2 cellular contexts compared by ENCODE assay signal in genomic region chr1:150829751-150830150, GRCh38.
TF ChIP-seq lines count a peak whose summit lies in the region.

No MANE protein-coding gene starts in this region.

TF ChIP-seq in HCT116, 20 proteins besides CTCF, POLR2A, EP300 and RAD21:
- TF ChIP-seq YY1 (IDR thresholded peaks at IDR 0.05; ENCODE audit: extremely low read depth, insufficient replicate concordance, low read depth, low read length) (no peak), TCF7L2 (IDR thresholded peaks at IDR 0.05; ENCODE audit: borderline replicate concordance, extremely low read depth, insufficient read depth, insufficient read length) (no peak), JUND (IDR thresholded peaks at IDR 0.05) (no peak), CEBPB (IDR thresholded peaks at IDR 0.05; ENCODE audit: low read depth) (no peak), MAX (IDR thresholded peaks at IDR 0.05) (no peak), EGR1 (IDR thresholded peaks at IDR 0.05; ENCODE audit: low read depth) (no peak), ZFX (IDR thresholded peaks at IDR 0.05) (no peak), SIN3A (IDR thresholded peaks at IDR 0.05; ENCODE audit: low read depth) (no peak), EZH2phosphoT487 (IDR thresholded peaks at IDR 0.05; ENCODE audit: borderline replicate concordance) (no peak), SRF (IDR thresholded peaks at IDR 0.05; ENCODE audit: low read depth) (no peak)

TF ChIP-seq in GM12878, 131 proteins besides CTCF, POLR2A, EP300 and RAD21:
- TF ChIP-seq, protein P1, sequence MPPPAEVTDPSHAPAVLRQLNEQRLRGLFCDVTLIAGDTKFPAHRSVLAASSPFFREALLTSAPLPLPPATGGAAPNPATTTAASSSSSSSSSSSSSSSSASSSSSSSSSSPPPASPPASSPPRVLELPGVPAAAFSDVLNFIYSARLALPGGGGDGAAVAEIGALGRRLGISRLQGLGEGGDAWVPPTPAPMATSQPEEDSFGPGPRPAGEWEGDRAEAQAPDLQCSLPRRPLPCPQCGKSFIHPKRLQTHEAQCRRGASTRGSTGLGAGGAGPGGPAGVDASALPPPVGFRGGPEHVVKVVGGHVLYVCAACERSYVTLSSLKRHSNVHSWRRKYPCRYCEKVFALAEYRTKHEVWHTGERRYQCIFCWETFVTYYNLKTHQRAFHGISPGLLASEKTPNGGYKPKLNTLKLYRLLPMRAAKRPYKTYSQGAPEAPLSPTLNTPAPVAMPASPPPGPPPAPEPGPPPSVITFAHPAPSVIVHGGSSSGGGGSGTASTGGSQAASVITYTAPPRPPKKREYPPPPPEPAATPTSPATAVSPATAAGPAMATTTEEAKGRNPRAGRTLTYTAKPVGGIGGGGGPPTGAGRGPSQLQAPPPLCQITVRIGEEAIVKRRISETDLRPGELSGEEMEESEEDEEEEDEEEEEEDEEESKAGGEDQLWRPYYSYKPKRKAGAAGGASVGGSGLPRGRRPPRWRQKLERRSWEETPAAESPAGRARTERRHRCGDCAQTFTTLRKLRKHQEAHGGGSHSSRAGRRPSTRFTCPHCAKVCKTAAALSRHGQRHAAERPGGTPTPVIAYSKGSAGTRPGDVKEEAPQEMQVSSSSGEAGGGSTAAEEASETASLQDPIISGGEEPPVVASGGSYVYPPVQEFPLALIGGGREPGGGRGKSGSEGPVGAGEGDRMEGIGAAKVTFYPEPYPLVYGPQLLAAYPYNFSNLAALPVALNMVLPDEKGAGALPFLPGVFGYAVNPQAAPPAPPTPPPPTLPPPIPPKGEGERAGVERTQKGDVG (CRISPR knock-in tag; IDR thresholded peaks at IDR 0.05) = no peak
- TF ChIP-seq NKRF (conservative IDR thresholded peaks at IDR 0.05) (no peak), HCFC1 (IDR thresholded peaks at IDR 0.05; ENCODE audit: low read length) (no peak), ETV6 (conservative IDR thresholded peaks at IDR 0.05 in 1 of 2, IDR thresholded peaks at IDR 0.05 in 1 of 2; ENCODE audit: borderline replicate concordance in 1 of 2, low read depth in 1 of 2) (no peak), MEF2B (IDR thresholded peaks at IDR 0.05; ENCODE audit: partially characterized antibody, poor library complexity, severe bottlenecking) (no peak)
- TF ChIP-seq, protein P2, sequence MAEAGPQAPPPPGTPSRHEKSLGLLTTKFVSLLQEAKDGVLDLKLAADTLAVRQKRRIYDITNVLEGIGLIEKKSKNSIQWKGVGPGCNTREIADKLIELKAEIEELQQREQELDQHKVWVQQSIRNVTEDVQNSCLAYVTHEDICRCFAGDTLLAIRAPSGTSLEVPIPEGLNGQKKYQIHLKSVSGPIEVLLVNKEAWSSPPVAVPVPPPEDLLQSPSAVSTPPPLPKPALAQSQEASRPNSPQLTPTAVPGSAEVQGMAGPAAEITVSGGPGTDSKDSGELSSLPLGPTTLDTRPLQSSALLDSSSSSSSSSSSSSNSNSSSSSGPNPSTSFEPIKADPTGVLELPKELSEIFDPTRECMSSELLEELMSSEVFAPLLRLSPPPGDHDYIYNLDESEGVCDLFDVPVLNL (IDR thresholded peaks at IDR 0.05; ENCODE audit: low read depth, low read length) = no peak
- TF ChIP-seq, protein P3, sequence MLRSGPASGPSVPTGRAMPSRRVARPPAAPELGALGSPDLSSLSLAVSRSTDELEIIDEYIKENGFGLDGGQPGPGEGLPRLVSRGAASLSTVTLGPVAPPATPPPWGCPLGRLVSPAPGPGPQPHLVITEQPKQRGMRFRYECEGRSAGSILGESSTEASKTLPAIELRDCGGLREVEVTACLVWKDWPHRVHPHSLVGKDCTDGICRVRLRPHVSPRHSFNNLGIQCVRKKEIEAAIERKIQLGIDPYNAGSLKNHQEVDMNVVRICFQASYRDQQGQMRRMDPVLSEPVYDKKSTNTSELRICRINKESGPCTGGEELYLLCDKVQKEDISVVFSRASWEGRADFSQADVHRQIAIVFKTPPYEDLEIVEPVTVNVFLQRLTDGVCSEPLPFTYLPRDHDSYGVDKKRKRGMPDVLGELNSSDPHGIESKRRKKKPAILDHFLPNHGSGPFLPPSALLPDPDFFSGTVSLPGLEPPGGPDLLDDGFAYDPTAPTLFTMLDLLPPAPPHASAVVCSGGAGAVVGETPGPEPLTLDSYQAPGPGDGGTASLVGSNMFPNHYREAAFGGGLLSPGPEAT (IDR thresholded peaks at IDR 0.05; ENCODE audit: low read depth) = no peak
